ENCODE assay signal across 9 cellular contexts in the genomic region with DNA sequence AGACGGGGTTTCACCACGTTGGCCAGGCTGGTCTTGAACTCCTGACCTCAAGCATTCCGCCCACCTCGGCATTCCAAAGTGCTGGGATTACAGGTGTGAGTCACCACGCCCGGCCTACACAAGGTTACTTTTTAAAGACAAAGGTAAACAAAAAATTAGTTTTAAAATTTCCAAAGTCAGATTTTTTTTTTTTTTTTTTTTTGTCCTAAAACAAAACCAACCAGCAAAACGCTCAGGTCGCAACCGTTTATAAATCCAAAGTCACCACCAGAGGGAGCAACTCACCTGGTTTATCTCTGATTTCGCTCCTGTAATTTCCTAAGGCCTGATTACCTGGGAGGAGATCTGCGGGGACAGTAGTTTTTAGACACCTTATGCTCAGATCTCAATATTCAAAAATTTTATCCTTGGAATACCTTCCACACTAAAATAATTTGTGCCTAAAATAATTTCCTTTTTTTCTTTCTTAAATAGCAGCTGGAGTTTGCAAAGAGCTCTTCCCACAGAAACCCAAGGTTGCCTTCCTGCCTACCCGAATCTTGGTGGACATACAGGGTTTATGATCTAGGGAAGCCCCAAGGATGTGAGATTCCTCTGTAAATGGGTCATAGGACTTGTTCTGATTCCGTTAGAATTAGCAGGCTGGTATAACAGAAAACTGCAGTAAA. TPM values are rescaled to one million over a fixed set of nuclear protein-coding genes. Genes with fewer than 3 reads are reported as not detected.
A peak's percentile ranks its signal among the peaks of the same experiment; 100 is the strongest.
DNase-seq lines count a peak whose midpoint lies in the region; ATAC-seq and TF ChIP-seq lines count a peak whose summit lies in the region.
"Had no signal": no experiment of that assay in that cellular context is flagged by ENCODE, and none has a peak within 500 bp of the region (broad histone marks: within the 10 kb centered on the region; RNA-seq: fewer than 3 reads in every experiment).

No MANE protein-coding gene starts in this region.

- no peaks in the 10 kb centered on the region for H3K9me3 ChIP-seq in PC-3 (ENCODE audit: low read length)

- H3K4me3 ChIP-seq in Jurkat, Clone E6-1 (ENCODE audit: low read length): no peak overlapping the region
- H3K4me3 ChIP-seq in PC-3 (ENCODE audit: low read length): no peak overlapping the region
- H3K4me3 ChIP-seq in astrocyte of the spinal cord (ENCODE audit: low read depth, low read length): no peak overlapping the region

- no peaks in the 10 kb centered on the region for H3K36me3 ChIP-seq in PC-3 (ENCODE audit: low read depth, low read length)

- ATAC-seq in PC-3 (peak; percentile 53; the same call in 1 of the 2 replicates), GM19452 (IDR thresholded peaks at IDR 0.05; ENCODE audit: unreplicated experiment) (no peak)
- ATAC-seq: activated naive CD4-positive, alpha-beta T cell treated with anti-CD3 and anti-CD28 coated beads, Interleukin-2, amount 50 U/mL, for 72 hours had no signal

- DNase-seq in NCI-H187 (lab: John Stamatoyannopoulos, UW): peak; percentile 39 to 47
- DNase-seq in NCI-H187 treated with DMSO at 0.1 percent for 48 hours (lab: John Stamatoyannopoulos, UW): no peak
- DNase-seq in Jurkat, Clone E6-1 (ENCODE audit: low read depth, low spot score): peak; percentile 71
- DNase-seq in PC-3: peak; percentile 82
- peak; percentile 36 for DNase-seq in astrocyte of the spinal cord (ENCODE audit: low read depth, low spot score)
- DNase-seq in kidney glomerular epithelial cell (lab: John Stamatoyannopoulos, UW): peak; percentile 29
- DNase-seq in superior temporal gyrus (ENCODE audit: extremely low spot score): peak; percentile 77

- no peaks in the 10 kb centered on the region for H3K79me2 ChIP-seq in PC-3 (ENCODE audit: low read length)

- no peak overlapping the region for H2AFZ ChIP-seq in PC-3 (ENCODE audit: low read length)

- no peak overlapping the region for H3K27ac ChIP-seq in PC-3 (ENCODE audit: low read length)

- no peaks in the 10 kb centered on the region for H4K20me1 ChIP-seq in PC-3 (ENCODE audit: low read length)

- BruUV-seq in PC-3 (replicated peaks; lab: Mats Ljungman, UMichigan): no TSS peak

- H3K4me2 ChIP-seq in PC-3 (ENCODE audit: low read length): no peak overlapping the region

- in situ Hi-C loops in astrocyte of the spinal cord (cut with HindIII; ENCODE audit: low sequenced_read_pairs): no loop called here

- peaks cover 10% of the 10 kb centered on the region; the same call in 1 of the 2 replicates for H3K27me3 ChIP-seq in PC-3 (ENCODE audit: low read length)

- CTCF ChIA-PET in PC-3 (lab: Charles Lee): interaction anchor here (0.5 to 1.1 kb wide), 5 partner anchors 12 to 87 kb away, joined by 3 read pairs; no protein-coding TSS in a partner anchor

- 0 out of 2 replicates have a peak, but pooled peaks cover 4% of the 10 kb centered on the region for H3K4me1 ChIP-seq in PC-3 (ENCODE audit: insufficient read depth, low read length)

- no peak overlapping the region for H3K9ac ChIP-seq in PC-3 (ENCODE audit: low read length)

- TF ChIP-seq CTCF in PC-3 (conservative IDR thresholded peaks at IDR 0.05; ENCODE audit: low read depth, low read length) (peak; percentile 76), astrocyte of the spinal cord (IDR thresholded peaks at IDR 0.05; ENCODE audit: low read depth, low read length) (peak; percentile 47)

- H3F3A ChIP-seq in PC-3 (ENCODE audit: low read length, unreplicated experiment): no peaks in the 10 kb centered on the region

- intact Hi-C loops in PC-3 (cut with micrococcal nuclease): loop anchor here (1.0 to 2.0 kb wide), 2 partner anchors 12 to 376 kb away; no protein-coding TSS in a partner anchor

- H3K9me2 ChIP-seq in PC-3 (replicated peaks; ENCODE audit: low read length): no peaks in the 10 kb centered on the region

- POLR2A ChIA-PET in PC-3 (lab: Charles Lee; ENCODE audit: unreplicated experiment): no interaction called here

RNA-seq across cellular contexts. Expression of gene TREM1, which starts 19.8 kb away (rescaled TPM):
- not detected for polyA plus RNA-seq in Jurkat, Clone E6-1 (2012; ENCODE audit: insufficient read depth, insufficient read length)
- total RNA-seq in PC-3 (2014; rRNA removed): 0.98 TPM in 1 of 2 replicates, not detected in the other

RNA-seq across cellular contexts. Expression of gene NCR2, which starts 29.1 kb away (rescaled TPM):
- polyA plus RNA-seq in Jurkat, Clone E6-1 (2012; ENCODE audit: insufficient read depth, insufficient read length): 0.95 TPM
- total RNA-seq in PC-3 (2014; rRNA removed): not detected in 2 replicates
- total RNA-seq: activated naive CD4-positive, alpha-beta T cell treated with anti-CD3 and anti-CD28 coated beads, Interleukin-2, amount 50 U/mL, for 72 hours had no signal
